In the genomic region with DNA sequence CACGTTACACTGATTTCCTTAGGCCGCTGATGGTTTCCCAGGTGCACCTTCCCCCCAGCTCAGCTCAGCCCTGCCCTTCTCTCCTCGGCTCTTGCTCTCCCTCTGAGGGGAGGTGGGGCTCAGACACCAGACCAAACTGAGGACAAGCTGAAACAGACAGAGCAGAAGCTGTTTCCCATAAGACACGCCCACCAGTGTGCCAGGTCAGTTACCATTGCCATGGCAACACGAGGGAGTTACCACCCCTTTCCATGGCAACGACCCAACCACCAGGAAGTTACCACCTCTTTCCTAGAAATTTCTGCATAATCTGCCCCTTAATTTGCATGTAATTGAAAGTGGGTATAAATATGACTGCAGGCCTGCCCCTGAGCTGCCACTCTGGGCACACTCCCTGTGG, we compare ENCODE assay signal across 12 cellular contexts.
A peak's percentile ranks its signal among the peaks of the same experiment; 100 is the strongest.
DNase-seq lines count a peak whose midpoint lies in the region; ATAC-seq, FAIRE-seq and TF ChIP-seq lines count a peak whose summit lies in the region.
"Had no signal": no experiment of that assay in that cellular context is flagged by ENCODE, and none has a peak within 500 bp of the region (broad histone marks: within the 10 kb centered on the region; RNA-seq: fewer than 3 reads in every experiment).

No MANE protein-coding gene starts in this region.

- no peak overlapping the region for H2AFZ ChIP-seq in H1 (ENCODE audit: low read length)

- H3K27me3 ChIP-seq in BLaER1 treated with 17β-estradiol and CSF1 and Interleukin-3, amounts not matched to agents 10 nM and 100 nM: no peaks in the 10 kb centered on the region
- no peaks in the 10 kb centered on the region for H3K27me3 ChIP-seq in H1 (replicated peaks in 1 of 4; ENCODE audit: control insufficient read depth in 3 of 4, extremely low read depth in 1 of 4, insufficient read depth in 3 of 4, low read length in 3 of 4)
- peaks cover 0 to 4% of the 10 kb centered on the region in 2 donors for H3K27me3 ChIP-seq in aorta (ENCODE audit: control insufficient read depth in 1 of 2, insufficient read depth in 2 of 2, low read length in 1 of 2)

- CTCF ChIA-PET in H1 (lab: Charles Lee; ENCODE audit: partially characterized antibody): interaction anchor here (1.6 to 2.4 kb wide), 3 partner anchors 11 to 490 kb away, joined by 3 to 5 read pairs (median 3); no protein-coding TSS in a partner anchor

- no peak overlapping the region for H2AK5ac ChIP-seq in H1 (ENCODE audit: low read depth, low read length)

- H2BK15ac ChIP-seq in H1 (ENCODE audit: low read length): no peak overlapping the region

- H3K79me1 ChIP-seq in H1 (ENCODE audit: low read depth, low read length): no peaks in the 10 kb centered on the region

- H2BK5ac ChIP-seq in H1 (ENCODE audit: low read depth, low read length): no peak overlapping the region

- peaks cover 8 to 23% (median 20%) of the 10 kb centered on the region in 10 experiments; a peak in 18 of 20 replicates for H3K4me1 ChIP-seq in BLaER1 treated with 17β-estradiol and CSF1 and Interleukin-3, amounts not matched to agents 10 nM and 100 nM
- H3K4me1 ChIP-seq in H1 (replicated peaks in 1 of 4; ENCODE audit: control insufficient read depth in 3 of 4, insufficient read depth in 4 of 4, low read length in 3 of 4): no peaks in the 10 kb centered on the region
- H3K4me1 ChIP-seq in aorta (ENCODE audit: control insufficient read depth in 1 of 2, insufficient read depth in 2 of 2, low read length in 2 of 2): no peaks in the 10 kb centered on the region

- TF ChIP-seq EP300 in H1 (IDR thresholded peaks at IDR 0.05; ENCODE audit: borderline replicate concordance in 1 of 2, low read depth in 2 of 2, low read length in 2 of 2): no peak

- no peak overlapping the region for H3K23ac ChIP-seq in H1 (ENCODE audit: insufficient read length)

- intact Hi-C loops in aorta (cut with DNase I): no loop called here

- no peak overlapping the region; a peak in 1 of 22 replicates for H3K27ac ChIP-seq in BLaER1 treated with 17β-estradiol and CSF1 and Interleukin-3, amounts not matched to agents 10 nM and 100 nM
- no peak overlapping the region for H3K27ac ChIP-seq in H1 (ENCODE audit: low read depth, low read length)
- no peak overlapping the region for H3K27ac ChIP-seq in aorta (ENCODE audit: low read depth in 1 of 2, low read length in 2 of 2)
- H3K27ac ChIP-seq: skin epidermis had no signal

- TF ChIP-seq CTCF in H1 (IDR thresholded peaks at IDR 0.05; ENCODE audit: control extremely low read depth in 1 of 3, insufficient read depth in 1 of 3, low read depth in 1 of 3, low read length in 3 of 3): no peak

- H2BK20ac ChIP-seq in H1 (ENCODE audit: low read length): no peak overlapping the region

- peak; percentile 24 for FAIRE-seq in H1 (lab: Jason Lieb, UNC)
- FAIRE-seq: kidney had no signal

- H2BK120ac ChIP-seq in H1 (replicated peaks; ENCODE audit: low read depth, low read length): no peak overlapping the region

- H3K9ac ChIP-seq in BLaER1 treated with 17β-estradiol and CSF1 and Interleukin-3, amounts not matched to agents 10 nM and 100 nM: no peak overlapping the region
- no peak overlapping the region for H3K9ac ChIP-seq in H1 (replicated peaks in 1 of 4; ENCODE audit: extremely low read depth in 1 of 4, low read depth in 3 of 4, low read length in 3 of 4)

- H3K14ac ChIP-seq in H1 (ENCODE audit: insufficient read length): no peak overlapping the region

- H3K9me3 ChIP-seq in BLaER1 treated with 17β-estradiol and CSF1 and Interleukin-3, amounts not matched to agents 10 nM and 100 nM (replicated peaks in 1 of 11): peaks cover 0 to 13% (median 0%) of the 10 kb centered on the region in 11 experiments; a peak in 5 of 22 replicates
- no peaks in the 10 kb centered on the region; a peak in 1 of 4 replicates for H3K9me3 ChIP-seq in H1 (ENCODE audit: insufficient read depth in 2 of 2, low read depth in 1 of 2, low read length in 1 of 2)
- no peaks in the 10 kb centered on the region for H3K9me3 ChIP-seq in aorta (ENCODE audit: control insufficient read depth, low read length)

- no peak for TF ChIP-seq POLR2A in H1 (IDR thresholded peaks at IDR 0.05; ENCODE audit: control extremely low read depth in 1 of 2, low read depth in 2 of 2, low read length in 2 of 2)

- DNase-seq in NCI-H526 (lab: John Stamatoyannopoulos, UW) (peak; percentile 89 to 92), H1 (ENCODE audit: low read depth in 1 of 2, low spot score in 2 of 2) (no peak), hepatic stellate cell (ENCODE audit: low spot score) (no peak), aorta (no peak), kidney tubule cell (ENCODE audit: low spot score) (no peak)
- DNase-seq: activated CD4-positive, alpha-beta T cell treated with anti-CD3 and anti-CD28 coated beads, Interleukin-2, amount 50 U/mL, for 4 hours; activated naive CD4-positive, alpha-beta T cell; kidney; NCI-H2107 had no signal

- H2BK12ac ChIP-seq in H1 (ENCODE audit: low read depth, low read length): no peak overlapping the region

- ATAC-seq in GM18867 (IDR thresholded peaks at IDR 0.05; ENCODE audit: unreplicated experiment): peak; percentile 39
- no peak for ATAC-seq in aorta (ENCODE audit: low FRiP score)

- H3K18ac ChIP-seq in H1 (ENCODE audit: extremely low read depth, low read length): no peak overlapping the region

- no peak overlapping the region for H3K4ac ChIP-seq in H1 (replicated peaks; ENCODE audit: insufficient read length, low read depth, low read length)

- WGBS in H1 (ENCODE audit: extremely low coverage in 1 of 2, insufficient coverage in 1 of 2, insufficient read length in 1 of 2, insufficient replicate concordance in 2 of 2, low coverage in 1 of 2, low lambda C conversion rate in 2 of 2, missing lambda C conversion rate in 1 of 2), 2 experiments: 84% methylated on average over 6 of the region's 6 CpGs; no CpG with 5 or more reads in 1 of the 2 experiments
- 65 to 66% methylated on average over 6 of the region's 6 CpGs for WGBS in aorta, 2 donors

- no peak overlapping the region for H4K8ac ChIP-seq in H1 (ENCODE audit: extremely low read depth, insufficient read depth, low read length)

- H3K4me2 ChIP-seq in BLaER1 treated with 17β-estradiol and CSF1 and Interleukin-3, amounts not matched to agents 10 nM and 100 nM: peak overlapping the region; percentile 10 to 50 (median 37); a peak in 20 of 22 replicates
- H3K4me2 ChIP-seq in H1 (ENCODE audit: insufficient read depth in 1 of 2, low read depth in 2 of 2, low read length in 2 of 2): no peak overlapping the region

- H3K36me3 ChIP-seq in BLaER1 treated with 17β-estradiol and CSF1 and Interleukin-3, amounts not matched to agents 10 nM and 100 nM: no peaks in the 10 kb centered on the region
- H3K36me3 ChIP-seq in H1 (ENCODE audit: control insufficient read depth in 2 of 4, insufficient read depth in 4 of 4, low read length in 3 of 4): no peaks in the 10 kb centered on the region
- H3K36me3 ChIP-seq in aorta (ENCODE audit: control insufficient read depth in 1 of 2, insufficient read depth in 2 of 2, low read length in 1 of 2): no peaks in the 10 kb centered on the region

- H3K23me2 ChIP-seq in H1 (ENCODE audit: low read depth, low read length): no peaks in the 10 kb centered on the region

- H3K4me3 ChIP-seq in BLaER1 treated with 17β-estradiol and CSF1 and Interleukin-3, amounts not matched to agents 10 nM and 100 nM: no peak overlapping the region
- H3K4me3 ChIP-seq in H1 (ENCODE audit: extremely low read depth in 1 of 4, insufficient read depth in 2 of 4, low read depth in 3 of 4, low read length in 4 of 4) (no peak overlapping the region), aorta (ENCODE audit: low read length in 2 of 2) (no peak overlapping the region)
- H3K4me3 ChIP-seq: skin epidermis had no signal

- H4K20me1 ChIP-seq in BLaER1 treated with 17β-estradiol and CSF1 and Interleukin-3, amounts not matched to agents 10 nM and 100 nM: no peaks in the 10 kb centered on the region
- H4K20me1 ChIP-seq in H1 (replicated peaks in 1 of 2; ENCODE audit: control insufficient read depth in 1 of 2, insufficient read depth in 2 of 2, low read length in 2 of 2): no peaks in the 10 kb centered on the region

- no peak overlapping the region for H3K56ac ChIP-seq in H1 (replicated peaks; ENCODE audit: insufficient read length, low read depth, low read length)

- POLR2A ChIA-PET in H1 (lab: Charles Lee; ENCODE audit: partially characterized antibody): no interaction called here

- H4K5ac ChIP-seq in H1 (ENCODE audit: insufficient read length, low read depth, low read length): no peak overlapping the region

- no peak overlapping the region for H4K91ac ChIP-seq in H1 (replicated peaks; ENCODE audit: insufficient read length, low read length)

- no peaks in the 10 kb centered on the region for H3K79me2 ChIP-seq in H1 (ENCODE audit: control insufficient read depth in 1 of 2, insufficient read depth in 2 of 2, low read length in 2 of 2)

- no peak for TF ChIP-seq RAD21 in H1 (IDR thresholded peaks at IDR 0.05 in 1 of 2, conservative IDR thresholded peaks at IDR 0.05 in 1 of 2; ENCODE audit: low read depth in 2 of 2, low read length in 2 of 2)

TF ChIP-seq in H1, 55 proteins besides CTCF, POLR2A, EP300 and RAD21:
- TF ChIP-seq BCL11A (IDR thresholded peaks at IDR 0.05; ENCODE audit: low read depth in 2 of 2, low read length in 2 of 2) (no peak), RXRA (IDR thresholded peaks at IDR 0.05; ENCODE audit: insufficient read depth, low read depth, low read length) (no peak)

Comparison
In these comparisons a context has a peak if more than half of its experiments do, and no peak if none do; other contexts are left out.
1. H3K4me2 ChIP-seq: peak in BLaER1 treated with 17β-estradiol and CSF1 and Interleukin-3, amounts not matched to agents 10 nM and 100 nM (11 of 11); none in H1 (0 of 2).
2. DNase-seq: peak in NCI-H526 (2 of 2); none in H1 (0 of 2), hepatic stellate cell (single experiment), aorta (0 of 2) and kidney tubule cell (single experiment).